ENCODE assay signal across 15 cellular contexts in genomic region chr1:223224465-223224864, GRCh38.
DNase-seq lines count a peak whose midpoint lies in the region; FAIRE-seq and TF ChIP-seq lines count a peak whose summit lies in the region.
"Had no signal": no experiment of that assay in that cellular context is flagged by ENCODE, and none has a peak within 500 bp of the region (broad histone marks: within the 10 kb centered on the region; RNA-seq: fewer than 3 reads in every experiment).

No MANE protein-coding gene starts in this region.

- no peak overlapping the region for H2BK20ac ChIP-seq in H1 (ENCODE audit: low read length)

- H3K18ac ChIP-seq in H1 (ENCODE audit: extremely low read depth, low read length): no peak overlapping the region

- no peak overlapping the region for H2BK15ac ChIP-seq in H1 (ENCODE audit: low read length)

- H3K23ac ChIP-seq in H1 (ENCODE audit: insufficient read length): no peak overlapping the region

- no peaks in the 10 kb centered on the region for H3K27me3 ChIP-seq in right atrium auricular region
- H3K27me3 ChIP-seq in H1 (replicated peaks in 1 of 4; ENCODE audit: control insufficient read depth in 3 of 4, extremely low read depth in 1 of 4, insufficient read depth in 3 of 4, low read length in 3 of 4): no peaks in the 10 kb centered on the region; a peak in 1 of 7 replicates
- no peaks in the 10 kb centered on the region for H3K27me3 ChIP-seq in vagina

- no peak overlapping the region for H3K4me2 ChIP-seq in H1 (ENCODE audit: insufficient read depth in 1 of 2, low read depth in 2 of 2, low read length in 2 of 2)
- H3K4me2 ChIP-seq: A549, KMS-11 had no signal

- H2BK120ac ChIP-seq in H1 (replicated peaks; ENCODE audit: low read depth, low read length): no peak overlapping the region

- no peaks in the 10 kb centered on the region for H3K23me2 ChIP-seq in H1 (ENCODE audit: low read depth, low read length)

- peak in 1 of 2 experiments; percentile 30; a peak in 1 of 4 replicates for TF ChIP-seq RAD21 in H1 (IDR thresholded peaks at IDR 0.05 in 1 of 2, conservative IDR thresholded peaks at IDR 0.05 in 1 of 2; ENCODE audit: low read depth in 2 of 2, low read length in 2 of 2)

- H2AK5ac ChIP-seq in H1 (ENCODE audit: low read depth, low read length): no peak overlapping the region

- TF ChIP-seq CTCF in right atrium auricular region (IDR thresholded peaks at IDR 0.05): no peak
- TF ChIP-seq CTCF in H1 (IDR thresholded peaks at IDR 0.05; ENCODE audit: control extremely low read depth in 1 of 3, insufficient read depth in 1 of 3, low read depth in 1 of 3, low read length in 3 of 3): no peak
- TF ChIP-seq CTCF in vagina (IDR thresholded peaks at IDR 0.05): no peak

- H3K4me1 ChIP-seq in right atrium auricular region (no peaks in the 10 kb centered on the region), H1 (replicated peaks in 1 of 4; ENCODE audit: control insufficient read depth in 3 of 4, insufficient read depth in 4 of 4, low read length in 3 of 4) (no peaks in the 10 kb centered on the region), vagina (no peaks in the 10 kb centered on the region)
- H3K4me1 ChIP-seq: A549 had no signal

- H3K79me1 ChIP-seq in H1 (ENCODE audit: low read depth, low read length): no peaks in the 10 kb centered on the region

- no peak overlapping the region for H4K8ac ChIP-seq in H1 (ENCODE audit: extremely low read depth, insufficient read depth, low read length)

- H3K27ac ChIP-seq in right atrium auricular region: no peak overlapping the region
- no peak overlapping the region for H3K27ac ChIP-seq in H1 (ENCODE audit: low read depth, low read length)
- no peak overlapping the region for H3K27ac ChIP-seq in vagina
- H3K27ac ChIP-seq: A549, KMS-11 had no signal

- intact Hi-C loops in cardiac septum (cut with DNase I) (no loop called here), vagina (cut with DNase I) (no loop called here)

- WGBS in H1 (ENCODE audit: extremely low coverage in 1 of 2, insufficient coverage in 1 of 2, insufficient read length in 1 of 2, insufficient replicate concordance in 2 of 2, low coverage in 1 of 2, low lambda C conversion rate in 2 of 2, missing lambda C conversion rate in 1 of 2), 2 experiments: 81% methylated on average over 13 of the region's 13 CpGs; no CpG with 5 or more reads in 1 of the 2 experiments

- H4K91ac ChIP-seq in H1 (replicated peaks; ENCODE audit: insufficient read length, low read length): no peak overlapping the region

- H3K4me3 ChIP-seq in right atrium auricular region (no peak overlapping the region), H1 (ENCODE audit: extremely low read depth in 1 of 4, insufficient read depth in 2 of 4, low read depth in 3 of 4, low read length in 4 of 4) (no peak overlapping the region), vagina (no peak overlapping the region)
- H3K4me3 ChIP-seq: A549 had no signal

- H3K79me2 ChIP-seq in H1 (ENCODE audit: control insufficient read depth in 1 of 2, insufficient read depth in 2 of 2, low read length in 2 of 2): no peaks in the 10 kb centered on the region

- no peak for FAIRE-seq in H1 (lab: Jason Lieb, UNC)
- FAIRE-seq: A549 had no signal

- H3K9me3 ChIP-seq in right atrium auricular region (no peaks in the 10 kb centered on the region), H1 (ENCODE audit: insufficient read depth in 2 of 2, low read depth in 1 of 2, low read length in 1 of 2) (peaks cover 0 to under 1% of the 10 kb centered on the region in 2 experiments; a peak in 1 of 4 replicates), vagina (no peaks in the 10 kb centered on the region)
- H3K9me3 ChIP-seq: A549 had no signal

- no peak overlapping the region for H4K5ac ChIP-seq in H1 (ENCODE audit: insufficient read length, low read depth, low read length)

- POLR2A ChIA-PET in H1 (lab: Charles Lee; ENCODE audit: partially characterized antibody): no interaction called here

- no peak overlapping the region for H3K56ac ChIP-seq in H1 (replicated peaks; ENCODE audit: insufficient read length, low read depth, low read length)

- H3K36me3 ChIP-seq in right atrium auricular region: no peaks in the 10 kb centered on the region
- no peaks in the 10 kb centered on the region for H3K36me3 ChIP-seq in H1 (ENCODE audit: control insufficient read depth in 2 of 4, insufficient read depth in 4 of 4, low read length in 3 of 4)
- H3K36me3 ChIP-seq in vagina: no peaks in the 10 kb centered on the region

- H2BK12ac ChIP-seq in H1 (ENCODE audit: low read depth, low read length): no peak overlapping the region

- H3K9ac ChIP-seq in H1 (replicated peaks in 1 of 4; ENCODE audit: extremely low read depth in 1 of 4, low read depth in 3 of 4, low read length in 3 of 4): no peak overlapping the region
- H3K9ac ChIP-seq: KMS-11 had no signal

- TF ChIP-seq POLR2A in H1 (IDR thresholded peaks at IDR 0.05; ENCODE audit: control extremely low read depth in 1 of 2, low read depth in 2 of 2, low read length in 2 of 2): no peak
- TF ChIP-seq POLR2A in vagina (IDR thresholded peaks at IDR 0.05): no peak

- DNase-seq in cardiac septum (ENCODE audit: low spot score) (peak; percentile 50), right atrium auricular region (ENCODE audit: low spot score) (no peak), H1 (ENCODE audit: low read depth in 1 of 2, low spot score in 2 of 2) (no peak), mesenteric fat pad (ENCODE audit: low spot score) (peak; percentile 77), vagina (ENCODE audit: extremely low spot score in 2 of 2) (peak; percentile 16 to 34), NCI-H82 treated with DMSO at 0.1 percent for 48 hours (lab: John Stamatoyannopoulos, UW; ENCODE audit: unreplicated experiment) (no peak), NCI-H2029 (lab: John Stamatoyannopoulos, UW) (no peak), GM19240 (ENCODE audit: insufficient read length, low spot score) (no peak)
- DNase-seq: COR-L47, NCI-H1105 treated with DMSO at 0.1 percent for 48 hours, NCI-H187, NCI-H446, Right ventricle myocardium superior had no signal

- TF ChIP-seq EP300 in H1 (IDR thresholded peaks at IDR 0.05; ENCODE audit: borderline replicate concordance in 1 of 2, low read depth in 2 of 2, low read length in 2 of 2): no peak

- H3K4ac ChIP-seq in H1 (replicated peaks; ENCODE audit: insufficient read length, low read depth, low read length): no peak overlapping the region

- no peak overlapping the region for H2AFZ ChIP-seq in H1 (ENCODE audit: low read length)

- no peak overlapping the region for H3K14ac ChIP-seq in H1 (ENCODE audit: insufficient read length)

- CTCF ChIA-PET in H1 (lab: Charles Lee; ENCODE audit: partially characterized antibody): interaction anchor here (0.9 to 2.1 kb wide), 6 partner anchors 8 to 259 kb away, joined by 3 to 6 read pairs (median 4); no protein-coding TSS in a partner anchor

- no peaks in the 10 kb centered on the region for H4K20me1 ChIP-seq in H1 (replicated peaks in 1 of 2; ENCODE audit: control insufficient read depth in 1 of 2, insufficient read depth in 2 of 2, low read length in 2 of 2)

- H2BK5ac ChIP-seq in H1 (ENCODE audit: low read depth, low read length): no peak overlapping the region

TF ChIP-seq in H1, 55 proteins besides CTCF, POLR2A, EP300 and RAD21 (continues in another document):
- TF ChIP-seq CREB1 (IDR thresholded peaks at IDR 0.05) (no peak), EGR1 (IDR thresholded peaks at IDR 0.05; ENCODE audit: borderline replicate concordance, low read depth, low read length) (no peak), SUZ12 (IDR thresholded peaks at IDR 0.05; ENCODE audit: low read length) (no peak), NRF1 (IDR thresholded peaks at IDR 0.05; ENCODE audit: low read depth, low read length) (no peak), POLR2AphosphoS5 (IDR thresholded peaks at IDR 0.05; ENCODE audit: low read depth, low read length) (no peak), BRCA1 (IDR thresholded peaks at IDR 0.05; ENCODE audit: low read depth, low read length) (no peak), CTBP2 (IDR thresholded peaks at IDR 0.05; ENCODE audit: borderline replicate concordance, insufficient read depth, insufficient read length, low read length) (no peak), TCF12 (IDR thresholded peaks at IDR 0.05; ENCODE audit: low read depth, low read length) (no peak), MAX (IDR thresholded peaks at IDR 0.05) (peak; percentile 84), JUND (IDR thresholded peaks at IDR 0.05; ENCODE audit: low read length) (no peak)

Comparison
In these comparisons a context has a peak if more than half of its experiments do, and no peak if none do; other contexts are left out.
1. DNase-seq: peak in cardiac septum (single experiment), mesenteric fat pad (single experiment) and vagina (2 of 2); none in right atrium auricular region (single experiment), H1 (0 of 2), NCI-H82 treated with DMSO at 0.1 percent for 48 hours (single experiment), NCI-H2029 (single experiment) and GM19240 (single experiment).